Comparison of ENCODE assay signal across 21 cellular contexts in the genomic region with DNA sequence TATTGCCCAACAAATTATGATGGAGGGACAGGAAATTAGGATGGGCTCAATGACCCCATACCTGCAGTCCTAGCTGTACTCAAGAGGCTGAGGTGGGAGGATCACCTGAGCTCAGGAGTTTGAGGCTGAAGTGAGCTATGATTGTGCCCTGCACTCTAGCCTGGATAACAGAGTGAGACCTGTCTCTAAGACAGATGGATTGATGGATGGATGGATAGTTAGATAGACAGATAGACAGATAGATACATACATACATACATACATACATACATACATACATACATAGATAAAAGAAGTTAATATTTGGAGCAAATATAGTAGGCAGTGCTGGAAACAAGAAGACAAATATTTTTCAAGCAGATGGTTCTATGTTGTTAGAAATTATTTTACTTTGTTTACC.
"Had no signal": no experiment of that assay in that cellular context is flagged by ENCODE, and none has a peak within 500 bp of the region (broad histone marks: within the 10 kb centered on the region; RNA-seq: fewer than 3 reads in every experiment).

No MANE protein-coding gene starts in this region.

- FAIRE-seq: endothelial cell of umbilical vein, islet of Langerhans had no signal

- H3K36me3 ChIP-seq: colonic mucosa, gastrocnemius medialis, heart right ventricle, left lung, lower lobe of right lung had no signal

- H3K9me3 Mint-ChIP-seq: dendritic cell treated with granulocyte-macrophage colony-stimulating factor and Interleukin-4, amounts not matched to agents 40 ng/mL and 50 ng/mL, for 4 days; memory B cell; naive thymus-derived CD8-positive, alpha-beta T cell had no signal

- H3K27me3 ChIP-seq: colonic mucosa, esophagus muscularis mucosa, gastrocnemius medialis, heart right ventricle, left lung had no signal

- H3K27ac Mint-ChIP-seq: dendritic cell treated with granulocyte-macrophage colony-stimulating factor and Interleukin-4, amounts not matched to agents 40 ng/mL and 50 ng/mL, for 4 days; memory B cell; naive B cell; naive thymus-derived CD8-positive, alpha-beta T cell had no signal

- H3K4me3 Mint-ChIP-seq: dendritic cell treated with granulocyte-macrophage colony-stimulating factor and Interleukin-4, amounts not matched to agents 40 ng/mL and 50 ng/mL, for 4 days; memory B cell; naive B cell; naive thymus-derived CD8-positive, alpha-beta T cell had no signal

- H3K27ac ChIP-seq: colonic mucosa, esophagus muscularis mucosa, gastrocnemius medialis, heart right ventricle, left lung, lower lobe of right lung had no signal

- H3K27me3 Mint-ChIP-seq: dendritic cell treated with granulocyte-macrophage colony-stimulating factor and Interleukin-4, amounts not matched to agents 40 ng/mL and 50 ng/mL, for 4 days; memory B cell; naive B cell; naive thymus-derived CD8-positive, alpha-beta T cell had no signal

- H3K4me3 ChIP-seq: colonic mucosa, esophagus muscularis mucosa, gastrocnemius medialis, heart right ventricle, left lung, lower lobe of right lung, mucosa of descending colon had no signal

- DNase-seq: colonic mucosa; cortex of kidney; effector memory CD4-positive, alpha-beta T cell; foreskin melanocyte; gastrocnemius medialis; glutamatergic neuron; head of caudate nucleus; heart right ventricle; hippocampal formation; left cardiac atrium; left lung; left ventricle myocardium superior; lower lobe of right lung; mucosa of descending colon; naive B cell; naive thymus-derived CD8-positive, alpha-beta T cell had no signal

- H3K9me3 ChIP-seq: colonic mucosa, esophagus muscularis mucosa, gastrocnemius medialis, left lung, lower lobe of right lung, mucosa of descending colon had no signal

- H3K4me1 ChIP-seq: colonic mucosa, esophagus muscularis mucosa, gastrocnemius medialis, heart right ventricle, left lung, lower lobe of right lung had no signal

- H3K4me1 Mint-ChIP-seq: memory B cell; naive B cell; naive thymus-derived CD8-positive, alpha-beta T cell had no signal

- ATAC-seq: gastrocnemius medialis; heart right ventricle; left cardiac atrium; left lung; left ventricle myocardium superior; lower lobe of right lung; mucosa of descending colon; naive thymus-derived CD8-positive, alpha-beta T cell had no signal
